Comparison of ENCODE assay signal across 12 cellular contexts in genomic region chr7:155753446-155753965, GRCh38. TPM values are rescaled to one million over a fixed set of nuclear protein-coding genes. Genes with fewer than 3 reads are reported as not detected.
DNase-seq lines count a peak whose midpoint lies in the region; ATAC-seq, FAIRE-seq and TF ChIP-seq lines count a peak whose summit lies in the region.
"Had no signal": no experiment of that assay in that cellular context is flagged by ENCODE, and none has a peak within 500 bp of the region (broad histone marks: within the 10 kb centered on the region; RNA-seq: fewer than 3 reads in every experiment).

No MANE protein-coding gene starts in this region.

- H3K79me2 ChIP-seq in GM12878 (ENCODE audit: control insufficient read depth, insufficient read depth, low read length) = peaks cover 82% of the 10 kb centered on the region

- H3K27ac ChIP-seq in GM12878 (ENCODE audit: control insufficient read depth, insufficient read depth) = peak overlapping the region; percentile 86
- H3K27ac ChIP-seq in small intestine (ENCODE audit: low read depth in 1 of 2, low read length in 1 of 2) = peak overlapping the region in 1 of 2 donors; percentile 13
- no peak overlapping the region for H3K27ac ChIP-seq in vagina
- H3K27ac ChIP-seq in coronary artery = no peak overlapping the region
- H3K27ac ChIP-seq: ascending aorta, right atrium auricular region had no signal

- H3K9me3 ChIP-seq in GM12878 (replicated peaks; ENCODE audit: control insufficient read depth, insufficient read depth, low read length) = peaks cover 4% of the 10 kb centered on the region; the same call in 2 of the 3 replicates
- H3K9me3 ChIP-seq in small intestine (ENCODE audit: control insufficient read depth, low read depth) = no peaks in the 10 kb centered on the region
- no peaks in the 10 kb centered on the region for H3K9me3 ChIP-seq in vagina
- H3K9me3 ChIP-seq: ascending aorta, right atrium auricular region had no signal

- SMC1A ChIA-PET in GM12878 (lab: Charles Lee; ENCODE audit: uncharacterized antibody, unreplicated experiment) = interaction anchor here (0.8 to 1.6 kb wide), 5 partner anchors 13 to 155 kb away, joined by 4 to 7 read pairs (median 5); no protein-coding TSS in a partner anchor

- H3K4me1 ChIP-seq in GM12878 (ENCODE audit: control insufficient read depth, insufficient read depth, low read length) = peaks cover 48% of the 10 kb centered on the region
- H3K4me1 ChIP-seq in small intestine (ENCODE audit: control insufficient read depth in 2 of 2, insufficient read depth in 1 of 2, low read depth in 1 of 2, low read length in 1 of 2) = peaks cover 12 to 13% of the 10 kb centered on the region in 2 donors
- H3K4me1 ChIP-seq in vagina = peaks cover 48% of the 10 kb centered on the region

- H3K4me1 Mint-ChIP-seq in activated CD4-positive, alpha-beta T cell treated with anti-CD3 and anti-CD28 coated beads for 36 hours = peaks cover 77% of the 10 kb centered on the region

- no peak overlapping the region for H2AFZ ChIP-seq in GM12878 (ENCODE audit: control insufficient read depth, low read depth, low read length)

- POLR2A ChIA-PET in activated CD4-positive, alpha-beta T cell treated with anti-CD3 and anti-CD28 coated beads for 36 hours (lab: Charles Lee) = no interaction called here
- POLR2A ChIA-PET in GM12878 (lab: Charles Lee) = no interaction called here

- peak overlapping the region; percentile 44; the same call in 1 of the 2 replicates for H3K9ac ChIP-seq in GM12878 (ENCODE audit: control insufficient read depth, insufficient read depth, low read length)

- in situ Hi-C loops in GM12878 (cut with MboI) = loop anchor here (10.0 to 25.0 kb wide), 2 partner anchors 366 to 549 kb away; no protein-coding TSS in a partner anchor

- DNase-seq in activated CD4-positive, alpha-beta T cell treated with anti-CD3 and anti-CD28 coated beads for 36 hours = no peak
- no peak for DNase-seq in activated CD4-positive, alpha-beta T cell treated with anti-CD3 and anti-CD28 coated beads for 48 hours
- no peak for DNase-seq in GM12878 (ENCODE audit: low read depth, low spot score)
- peak; percentile 37 for DNase-seq in small intestine
- DNase-seq in vagina (ENCODE audit: extremely low spot score in 2 of 2) = no peak
- DNase-seq in coronary artery (ENCODE audit: low spot score) = no peak
- DNase-seq in lower leg skin (ENCODE audit: low spot score in 2 of 2) = no peak
- DNase-seq: PC-3 had no signal

- H3K27ac Mint-ChIP-seq in activated CD4-positive, alpha-beta T cell treated with anti-CD3 and anti-CD28 coated beads for 36 hours = peak overlapping the region; percentile 74

- no peak overlapping the region for H3K4me3 Mint-ChIP-seq in activated CD4-positive, alpha-beta T cell treated with anti-CD3 and anti-CD28 coated beads for 36 hours

- peak; percentile 22 for ATAC-seq in activated CD4-positive, alpha-beta T cell treated with anti-CD3 and anti-CD28 coated beads for 36 hours
- ATAC-seq in HG03139 (IDR thresholded peaks at IDR 0.05; ENCODE audit: unreplicated experiment) (peak; percentile 8), GM12878 (peak; percentile 36)
- ATAC-seq: PC-3 had no signal

- H3K27me3 Mint-ChIP-seq in activated CD4-positive, alpha-beta T cell treated with anti-CD3 and anti-CD28 coated beads for 36 hours = no peaks in the 10 kb centered on the region

- no peak for TF ChIP-seq POLR2A in GM12878 (IDR thresholded peaks at IDR 0.05; ENCODE audit: low read depth, low read length)
- no peak for TF ChIP-seq POLR2A in vagina (IDR thresholded peaks at IDR 0.05)
- no peak for TF ChIP-seq POLR2A in lower leg skin (IDR thresholded peaks at IDR 0.05)

- H3K27me3 ChIP-seq in GM12878 (replicated peaks in 1 of 2; ENCODE audit: control insufficient read depth in 2 of 2, insufficient read depth in 2 of 2, low read length in 1 of 2) (no peaks in the 10 kb centered on the region), small intestine (ENCODE audit: control insufficient read depth in 2 of 2, insufficient read depth in 2 of 2, low read length in 2 of 2) (no peaks in the 10 kb centered on the region), vagina (no peaks in the 10 kb centered on the region)
- H3K27me3 ChIP-seq: ascending aorta, right atrium auricular region had no signal

- intact Hi-C loops in activated CD4-positive, alpha-beta T cell treated with anti-CD3 and anti-CD28 coated beads for 36 hours (cut with DNase I, micrococcal nuclease) = no loop called here
- intact Hi-C loops in GM12878 (cut with micrococcal nuclease; ENCODE audit: unreplicated experiment) (loop anchor here (10.0 kb wide), 1 partner anchor 549 kb away; no protein-coding TSS in a partner anchor), vagina (cut with DNase I) (no loop called here), lower leg skin (cut with DNase I; ENCODE audit: low total_unique reads) (no loop called here)

- peaks cover 30% of the 10 kb centered on the region for H3K36me3 Mint-ChIP-seq in activated CD4-positive, alpha-beta T cell treated with anti-CD3 and anti-CD28 coated beads for 36 hours (ENCODE audit: low read depth)

- RAD21 ChIA-PET in GM12878 (lab: Charles Lee; ENCODE audit: unreplicated experiment) = interaction anchor here (0.9 to 1.4 kb wide), 4 partner anchors 9 to 155 kb away, joined by 3 to 6 read pairs (median 4); no protein-coding TSS in a partner anchor

- peaks cover 4 to 5% of the 10 kb centered on the region in 2 experiments; a peak in 3 of 4 replicates for H3K36me3 ChIP-seq in GM12878 (ENCODE audit: control insufficient read depth in 2 of 2, insufficient read depth in 2 of 2, low read length in 1 of 2)
- peaks cover 0 to 7% of the 10 kb centered on the region in 2 donors for H3K36me3 ChIP-seq in small intestine (ENCODE audit: control insufficient read depth in 2 of 2, insufficient read depth in 2 of 2, low read length in 2 of 2)
- no peaks in the 10 kb centered on the region for H3K36me3 ChIP-seq in vagina
- H3K36me3 ChIP-seq: ascending aorta, right atrium auricular region had no signal

- peak overlapping the region; percentile 59 for H3K4me3 ChIP-seq in GM12878
- H3K4me3 ChIP-seq in small intestine (ENCODE audit: low read depth in 1 of 2, low read length in 2 of 2) = no peak overlapping the region
- no peak overlapping the region for H3K4me3 ChIP-seq in vagina
- no peak overlapping the region for H3K4me3 ChIP-seq in coronary artery
- H3K4me3 ChIP-seq in lower leg skin (ENCODE audit: low read depth, poor library complexity, severe bottlenecking) = no peak overlapping the region
- H3K4me3 ChIP-seq: ascending aorta, right atrium auricular region had no signal

- TF ChIP-seq EP300 in GM12878 (IDR thresholded peaks at IDR 0.05; ENCODE audit: borderline replicate concordance in 1 of 2, control insufficient read depth in 1 of 2, low read depth in 2 of 2, low read length in 2 of 2) = no peak

- 52% methylated on average over 10 of the region's 10 CpGs for WGBS in GM12878 (ENCODE audit: insufficient coverage, insufficient replicate concordance, low lambda C conversion rate, missing lambda C conversion rate)
- 45 to 72% (median 60%) methylated on average over 10 of the region's 10 CpGs for WGBS in small intestine, 3 donors
- 57 to 60% methylated on average over 10 of the region's 10 CpGs for WGBS in lower leg skin, 2 donors

- CTCF ChIA-PET in activated CD4-positive, alpha-beta T cell treated with anti-CD3 and anti-CD28 coated beads for 36 hours (lab: Charles Lee) = interaction anchor here (1.8 kb wide), 1 partner anchor 154 kb away, joined by 5 read pairs; no protein-coding TSS in a partner anchor
- CTCF ChIA-PET in GM12878 (lab: Yijun Ruan, JAX) = interaction anchor here (1.0 to 3.9 kb wide), 6 partner anchors 9 to 156 kb away, joined by 3 to 15 read pairs (median 4); no protein-coding TSS in a partner anchor

- no peak for TF ChIP-seq RAD21 in GM12878 (IDR thresholded peaks at IDR 0.05; ENCODE audit: insufficient read depth, low read depth, low read length)

- no TSS peak for BruUV-seq in GM12878 (replicated peaks; lab: Mats Ljungman, UMichigan)

- no peaks in the 10 kb centered on the region for H4K20me1 ChIP-seq in GM12878 (ENCODE audit: control insufficient read depth, insufficient read depth)

- no peaks in the 10 kb centered on the region for H3K9me3 Mint-ChIP-seq in activated CD4-positive, alpha-beta T cell treated with anti-CD3 and anti-CD28 coated beads for 36 hours (ENCODE audit: low read depth)

- H3K4me2 ChIP-seq in GM12878 (ENCODE audit: control insufficient read depth, insufficient read depth) = peak overlapping the region; percentile 87

- no peak for FAIRE-seq in GM12878 (lab: Jason Lieb, UNC)
- no peak for FAIRE-seq in small intestine (lab: Jason Lieb, UNC)
- FAIRE-seq: A204.1 had no signal

- TF ChIP-seq CTCF in GM12878 (IDR thresholded peaks at IDR 0.05 in 2 of 3, conservative IDR thresholded peaks at IDR 0.05 in 1 of 3; ENCODE audit: control insufficient read depth in 2 of 3, extremely low read depth in 1 of 3, insufficient read depth in 1 of 3, low read depth in 3 of 3, low read length in 3 of 3) = no peak
- no peak for TF ChIP-seq CTCF in vagina (IDR thresholded peaks at IDR 0.05)
- TF ChIP-seq CTCF in coronary artery (IDR thresholded peaks at IDR 0.05) = no peak
- no peak for TF ChIP-seq CTCF in lower leg skin (IDR thresholded peaks at IDR 0.05)

TF ChIP-seq in GM12878, 131 proteins besides CTCF, POLR2A, EP300 and RAD21 (continues in another document):
- TF ChIP-seq KAT2A (conservative IDR thresholded peaks at IDR 0.05; ENCODE audit: control insufficient read depth, low read depth, low read length) (no peak), PAX8 (IDR thresholded peaks at IDR 0.05) (no peak), PML (IDR thresholded peaks at IDR 0.05; ENCODE audit: low read length) (0 out of 2 replicates have a peak, but pooled peaks have one; percentile 31)

RNA-seq across cellular contexts. Expression of gene SHH, which starts 58.8 kb away (rescaled TPM):
- total RNA-seq in activated CD4-positive, alpha-beta T cell treated with anti-CD3 and anti-CD28 coated beads for 36 hours = not detected
- not detected in 2 replicates for total RNA-seq in GM12878 (2013; cell fraction: nucleolus; rRNA removed)
- total RNA-seq in GM12878 (2014; rRNA removed) (not detected in 2 replicates), GM12878 (2014; rRNA removed; fragmentation: Illumina TruSeq; extraction: Trizol) (not detected in 2 replicates), GM12878 (2021) (not detected in 2 replicates), vagina (0.25 TPM), lower leg skin (not detected)
- not detected for polyA plus RNA-seq in GM12878 (2011; ENCODE audit: low read depth)
- polyA plus RNA-seq in GM12878 (2011; rRNA removed) (not detected in 2 replicates), GM12878 (2014; fragmentation: Illumina TruSeq; extraction: Trizol) (not detected in 2 replicates), GM12878 (2014; fragmentation: Nextera tagmentation; extraction: Ambion mirVana) (not detected), GM12878 (2014; rRNA removed) (not detected in 2 replicates), GM12878 (2016; fragmentation: Nextera tagmentation; extraction: Ambion mirVana) (not detected), small intestine (1 to 10 TPM in 1 of 3 donors, under 1 TPM in 2; 0.27 to 1.7 (median 0.89) TPM)
- polyA plus RNA-seq in GM12878 (2011; cell fraction: cytosol; rRNA removed) = 0.02 TPM in 1 of 2 replicates, not detected in the other
- 0.01 TPM in 1 of 2 replicates, not detected in the other for polyA plus RNA-seq in GM12878 (2011; cell fraction: nucleus; rRNA removed)
- not detected in 2 replicates for polyA plus RNA-seq in GM12878 (2012)
- not detected in 2 replicates for polyA minus RNA-seq in GM12878 (2011; rRNA and poly(A)+ RNA removed)
- not detected in 2 replicates for polyA minus RNA-seq in GM12878 (2011; cell fraction: cytosol; rRNA and poly(A)+ RNA removed)
- not detected in 2 replicates for polyA minus RNA-seq in GM12878 (2011; cell fraction: nucleus; rRNA and poly(A)+ RNA removed)
- total RNA-seq: right atrium auricular region had no signal
